ENCODE assay signal across 2 cellular contexts in genomic region chr1:58774027-58774426, GRCh38.
A peak's percentile ranks its signal among the peaks of the same experiment; 100 is the strongest.
TF ChIP-seq lines count a peak whose summit lies in the region.

No MANE protein-coding gene starts in this region.

TF ChIP-seq in HepG2, 621 proteins besides CTCF, POLR2A, EP300 and RAD21:
- no peak for TF ChIP-seq ZNF878 (CRISPR knock-in tag; IDR thresholded peaks at IDR 0.05)
- TF ChIP-seq THAP7 (CRISPR knock-in tag; IDR thresholded peaks at IDR 0.05), result 0 out of 2 replicates have a peak, but pooled peaks have one; percentile 11

TF ChIP-seq in GM12878, 131 proteins besides CTCF, POLR2A, EP300 and RAD21:
- TF ChIP-seq CREB1 (IDR thresholded peaks at IDR 0.05; ENCODE audit: low read depth) (no peak), PKNOX1 (IDR thresholded peaks at IDR 0.05) (no peak), SPI1 (IDR thresholded peaks at IDR 0.05; ENCODE audit: borderline replicate concordance, insufficient read depth, low read depth, low read length) (peak; percentile 74), ZNF384 (IDR thresholded peaks at IDR 0.05; ENCODE audit: borderline replicate concordance, low read depth, low read length) (0 out of 2 replicates have a peak, but pooled peaks have one; percentile 47)
TF ChIP-seq in GM12878: peak in this region for 2.
